Comparison of ENCODE assay signal across 8 cellular contexts in genomic region chr5:109113608-109114007, GRCh38.
"Had no signal": no experiment of that assay in that cellular context is flagged by ENCODE, and none has a peak within 500 bp of the region (broad histone marks: within the 10 kb centered on the region; RNA-seq: fewer than 3 reads in every experiment).

No MANE protein-coding gene starts in this region.

- H3K9me3 ChIP-seq: HAP-1 had no signal

- H3K4me1 ChIP-seq: HAP-1 had no signal

- ATAC-seq: HCT116 had no signal

- H2AFZ ChIP-seq: GM23248 had no signal

- DNase-seq: GM23248, GOT3, H7, Kasumi-1, KG1 had no signal

- H3K36me3 ChIP-seq: HAP-1 had no signal

- H3K9ac ChIP-seq: GM23248 had no signal

- H3K4me3 ChIP-seq: GM23248, HAP-1 had no signal

- H3K27ac ChIP-seq: GM23248, HL-60 had no signal
